ENCODE assay signal across 23 cellular contexts in genomic region chr3:23940775-23941174, GRCh38.
"Had no signal": no experiment of that assay in that cellular context is flagged by ENCODE, and none has a peak within 500 bp of the region (broad histone marks: within the 10 kb centered on the region; RNA-seq: fewer than 3 reads in every experiment).

No MANE protein-coding gene starts in this region.

- H3K79me2 ChIP-seq: parathyroid adenoma had no signal

- H3K27me3 ChIP-seq: heart right ventricle, right lobe of liver, testis, tibial nerve, upper lobe of right lung, vagina had no signal

- H2AFZ ChIP-seq: parathyroid adenoma had no signal

- H3K9me3 Mint-ChIP-seq: natural killer cell treated with Interleukin-12 subunit alpha and Interleukin-12 subunit beta and Interleukin-15 and Interleukin-18, amount 100 ng/mL, for 72 hours; stimulated activated naive CD8-positive, alpha-beta T cell treated with anti-CD3 and anti-CD28 coated beads, Interleukin-15, amount 100 ng/mL, for 72 hours had no signal

- H3K4me3 ChIP-seq: coronary artery, heart right ventricle, prostate gland, right lobe of liver, skin epidermis, testis, tibial nerve, upper lobe of right lung, vagina had no signal

- H3K36me3 Mint-ChIP-seq: mesothelial cell of epicardium; natural killer cell treated with Interleukin-12 subunit alpha and Interleukin-12 subunit beta and Interleukin-15 and Interleukin-18, amount 100 ng/mL, for 72 hours had no signal

- H3K9me3 ChIP-seq: prostate gland, right lobe of liver, testis, upper lobe of right lung, vagina had no signal

- H3K9ac ChIP-seq: parathyroid adenoma had no signal

- FAIRE-seq: endothelial cell of umbilical vein, islet of Langerhans had no signal

- H3K27ac Mint-ChIP-seq: endodermal cell; mesothelial cell of epicardium; natural killer cell treated with Interleukin-12 subunit alpha and Interleukin-12 subunit beta and Interleukin-15 and Interleukin-18, amount 100 ng/mL, for 72 hours; stimulated activated naive B cell treated with anti-CD40 and anti-IgM and Interleukin-4, amounts not matched to agents 10 μg/mL and 1 μg/mL and 100 μg/mL, for 72 hours; stimulated activated naive CD8-positive, alpha-beta T cell treated with anti-CD3 and anti-CD28 coated beads, Interleukin-15, amount 100 ng/mL, for 72 hours had no signal

- ATAC-seq: heart right ventricle; natural killer cell treated with Interleukin-12 subunit alpha and Interleukin-12 subunit beta and Interleukin-15 and Interleukin-18, amount 100 ng/mL, for 72 hours; right lobe of liver; stimulated activated naive B cell treated with anti-CD40 and anti-IgM and Interleukin-4, amounts not matched to agents 10 μg/mL and 1 μg/mL and 100 μg/mL, for 72 hours; stimulated activated naive CD8-positive, alpha-beta T cell treated with anti-CD3 and anti-CD28 coated beads, Interleukin-15, amount 100 ng/mL, for 72 hours; upper lobe of right lung had no signal

- H3K4me1 ChIP-seq: prostate gland, right lobe of liver, testis had no signal

- DNase-seq: effector CD4-positive, alpha-beta T cell; endodermal cell; heart right ventricle; hypothalamus; kidney glomerular epithelial cell; retina; right lobe of liver; stimulated activated CD4-positive, alpha-beta T cell treated with anti-CD3 and anti-CD28 coated beads, Interleukin-2, amount 100 ng/mL, for 24 hours; stimulated activated CD4-positive, alpha-beta T cell treated with anti-CD3 and anti-CD28 coated beads, Interleukin-4, amount 100 ng/mL, for 4 hours; stimulated activated naive B cell treated with anti-CD40 and anti-IgM and Interleukin-4, amounts not matched to agents 10 μg/mL and 1 μg/mL and 100 μg/mL, for 72 hours; stimulated activated naive CD8-positive, alpha-beta T cell treated with anti-CD3 and anti-CD28 coated beads, Interleukin-15, amount 100 ng/mL, for 72 hours; testis; upper lobe of right lung had no signal

- H3K27ac ChIP-seq: coronary artery, heart right ventricle, parathyroid adenoma, prostate gland, right lobe of liver, skin epidermis, testis, tibial nerve, upper lobe of right lung, vagina had no signal

- H3K36me3 ChIP-seq: heart right ventricle, prostate gland, right lobe of liver, tibial nerve, upper lobe of right lung, vagina had no signal

- H3K4me3 Mint-ChIP-seq: endodermal cell; mesothelial cell of epicardium; natural killer cell treated with Interleukin-12 subunit alpha and Interleukin-12 subunit beta and Interleukin-15 and Interleukin-18, amount 100 ng/mL, for 72 hours; stimulated activated naive B cell treated with anti-CD40 and anti-IgM and Interleukin-4, amounts not matched to agents 10 μg/mL and 1 μg/mL and 100 μg/mL, for 72 hours; stimulated activated naive CD8-positive, alpha-beta T cell treated with anti-CD3 and anti-CD28 coated beads, Interleukin-15, amount 100 ng/mL, for 72 hours had no signal
